Comparison of ENCODE assay signal across 8 cellular contexts in genomic region chr18:80154293-80154692, GRCh38. TPM values are rescaled to one million over a fixed set of nuclear protein-coding genes. Genes with fewer than 3 reads are reported as not detected.
DNase-seq lines count a peak whose midpoint lies in the region; ATAC-seq, FAIRE-seq and TF ChIP-seq lines count a peak whose summit lies in the region.

No MANE protein-coding gene starts in this region.

- TF ChIP-seq CTCF in AG10803 (conservative IDR thresholded peaks at IDR 0.05; ENCODE audit: low read length) = peak; percentile 56
- TF ChIP-seq CTCF in epithelial cell of proximal tubule (conservative IDR thresholded peaks at IDR 0.05; ENCODE audit: low read depth, low read length) = peak; percentile 51

- H3K36me3 Mint-ChIP-seq in activated T-helper 2 cell treated with anti-CD3 and anti-CD28 coated beads, Interferon-gamma antibody, Interleukin-2, Interleukin-4, amounts not matched to agents 10 μg/mL and 5 μg/mL and 100 μg/mL, durations not matched to agents 14 hours and 24 hours and 36 hours (ENCODE audit: low read depth) = peaks cover under 1% of the 10 kb centered on the region

- ATAC-seq in HG02938 (IDR thresholded peaks at IDR 0.05; ENCODE audit: unreplicated experiment) = peak; percentile 64

- peak; percentile 74 for FAIRE-seq in GM12892 (lab: Jason Lieb, UNC)

- in situ Hi-C loops in SK-MEL-5 (cut with HindIII; ENCODE audit: low pct_unique_long_range_greater_than_20kb, low sequenced_read_pairs) = no loop called here

- TF ChIP-seq POLR2A in GM12892 (IDR thresholded peaks at IDR 0.05; ENCODE audit: low read depth, low read length) = no peak

- no peaks in the 10 kb centered on the region for H3K27me3 Mint-ChIP-seq in activated T-helper 2 cell treated with anti-CD3 and anti-CD28 coated beads, Interferon-gamma antibody, Interleukin-2, Interleukin-4, amounts not matched to agents 10 μg/mL and 5 μg/mL and 100 μg/mL, durations not matched to agents 14 hours and 24 hours and 36 hours (ENCODE audit: low read depth)

- intact Hi-C loops in activated T-helper 2 cell treated with anti-CD3 and anti-CD28 coated beads, Interferon-gamma antibody, Interleukin-2, Interleukin-4, amounts not matched to agents 10 μg/mL and 5 μg/mL and 100 μg/mL, durations not matched to agents 14 hours and 24 hours and 36 hours (cut with micrococcal nuclease) = no loop called here

- H3K4me3 ChIP-seq in AG10803 (ENCODE audit: low read length) = no peak overlapping the region
- H3K4me3 ChIP-seq in epithelial cell of proximal tubule (ENCODE audit: low read depth, low read length) = no peak overlapping the region

- H3K9me3 Mint-ChIP-seq in activated T-helper 2 cell treated with anti-CD3 and anti-CD28 coated beads, Interferon-gamma antibody, Interleukin-2, Interleukin-4, amounts not matched to agents 10 μg/mL and 5 μg/mL and 100 μg/mL, durations not matched to agents 14 hours and 24 hours and 36 hours = no peaks in the 10 kb centered on the region

- H3K4me3 Mint-ChIP-seq in activated T-helper 2 cell treated with anti-CD3 and anti-CD28 coated beads, Interferon-gamma antibody, Interleukin-2, Interleukin-4, amounts not matched to agents 10 μg/mL and 5 μg/mL and 100 μg/mL, durations not matched to agents 14 hours and 24 hours and 36 hours (ENCODE audit: low read depth) = no peak overlapping the region

- DNase-seq in AG10803 (ENCODE audit: low read depth) (no peak), GM12892 (ENCODE audit: insufficient read length) (no peak), SK-MEL-5 (ENCODE audit: low read depth, low spot score) (peak; percentile 45), epithelial cell of proximal tubule (ENCODE audit: low read depth) (no peak), OCI-M2 (lab: John Stamatoyannopoulos, UW; ENCODE audit: unreplicated experiment) (no peak)
- DNase-seq in stimulated activated CD4-positive, alpha-beta T cell treated with anti-CD3 and anti-CD28 coated beads, Interleukin-4, amount 100 ng/mL, for 48 hours (ENCODE audit: low read depth in 2 of 2) = peak; percentile 22 to 43
- no peak for DNase-seq in activated T-helper 2 cell treated with anti-CD3 and anti-CD28 coated beads, Interferon-gamma antibody, Interleukin-2, Interleukin-4, amounts not matched to agents 10 μg/mL and 5 μg/mL and 100 μg/mL, durations not matched to agents 14 hours and 24 hours and 36 hours (ENCODE audit: low spot score)

- no peaks in the 10 kb centered on the region for H3K4me1 Mint-ChIP-seq in activated T-helper 2 cell treated with anti-CD3 and anti-CD28 coated beads, Interferon-gamma antibody, Interleukin-2, Interleukin-4, amounts not matched to agents 10 μg/mL and 5 μg/mL and 100 μg/mL, durations not matched to agents 14 hours and 24 hours and 36 hours (ENCODE audit: low read depth)

- H3K27ac Mint-ChIP-seq in activated T-helper 2 cell treated with anti-CD3 and anti-CD28 coated beads, Interferon-gamma antibody, Interleukin-2, Interleukin-4, amounts not matched to agents 10 μg/mL and 5 μg/mL and 100 μg/mL, durations not matched to agents 14 hours and 24 hours and 36 hours = no peak overlapping the region

RNA-seq across cellular contexts. Expression of gene ADNP2, which starts 45.2 kb away (rescaled TPM):
- polyA plus RNA-seq in GM12892 (2012; ENCODE audit: missing spikeins) = 10.3 TPM
- 13.3 and 14.3 TPM in 2 replicates for total RNA-seq in SK-MEL-5 (2014; rRNA removed; shearing (Covaris generic))
- polyA plus RNA-seq in SK-MEL-5 (2015; cell fraction: cytosol; rRNA removed) = 14.0 and 21.1 TPM in 2 replicates
- polyA plus RNA-seq in SK-MEL-5 (2015; cell fraction: nucleus; rRNA removed) = 13.0 and 15.2 TPM in 2 replicates
- 19.4 and 22.7 TPM in 2 replicates for total RNA-seq in epithelial cell of proximal tubule
- total RNA-seq in activated T-helper 2 cell treated with anti-CD3 and anti-CD28 coated beads, Interferon-gamma antibody, Interleukin-2, Interleukin-4, amounts not matched to agents 10 μg/mL and 5 μg/mL and 100 μg/mL, durations not matched to agents 14 hours and 24 hours and 36 hours = 28.1 and 28.9 TPM in 2 replicates

Comparison
In these comparisons a context has a peak if more than half of its experiments do, and no peak if none do; other contexts are left out.
1. DNase-seq: peak in SK-MEL-5 (single experiment) and stimulated activated CD4-positive, alpha-beta T cell treated with anti-CD3 and anti-CD28 coated beads, Interleukin-4, amount 100 ng/mL, for 48 hours (2 of 2); none in AG10803 (single experiment), GM12892 (single experiment), epithelial cell of proximal tubule (single experiment), activated T-helper 2 cell treated with anti-CD3 and anti-CD28 coated beads, Interferon-gamma antibody, Interleukin-2, Interleukin-4, amounts not matched to agents 10 μg/mL and 5 μg/mL and 100 μg/mL, durations not matched to agents 14 hours and 24 hours and 36 hours (single experiment) and OCI-M2 (single experiment).